ENCODE assay signal across 21 cellular contexts in genomic region chr1:116628448-116628847, GRCh38. TPM values are rescaled to one million over a fixed set of nuclear protein-coding genes. Genes with fewer than 3 reads are reported as not detected.
DNase-seq lines count a peak whose midpoint lies in the region; ATAC-seq and TF ChIP-seq lines count a peak whose summit lies in the region.
"Had no signal": no experiment of that assay in that cellular context is flagged by ENCODE, and none has a peak within 500 bp of the region (broad histone marks: within the 10 kb centered on the region; RNA-seq: fewer than 3 reads in every experiment).

No MANE protein-coding gene starts in this region.

- no peak for ATAC-seq in activated naive CD8-positive, alpha-beta T cell treated with anti-CD3 and anti-CD28 coated beads, Interleukin-2, amount 50 U/mL, for 24 hours
- ATAC-seq in stimulated activated naive B cell treated with anti-CD40 and anti-IgM and Interleukin-4, amounts not matched to agents 10 μg/mL and 1 μg/mL and 100 μg/mL, for 72 hours (replicated peaks) = peak; percentile 51 to 54
- ATAC-seq: T-helper 17 cell had no signal

- H3K9me3 ChIP-seq in stomach = no peaks in the 10 kb centered on the region
- H3K9me3 ChIP-seq: SJCRH30, suprapubic skin had no signal

- no peak for TF ChIP-seq CTCF in stomach (IDR thresholded peaks at IDR 0.05)

- WGBS in stomach, 5 donors = 65 to 73% (median 69%) methylated on average over 4 of the region's 4 CpGs

- peak; percentile 28 for DNase-seq in activated CD4-positive, alpha-beta T cell treated with anti-CD3 and anti-CD28 coated beads for 48 hours
- DNase-seq in activated CD4-positive, alpha-beta T cell treated with anti-CD3 and anti-CD28 coated beads, Interleukin-2, amount 50 U/mL, for 1 hour = no peak
- peak; percentile 15 for DNase-seq in stimulated activated CD4-positive, alpha-beta T cell treated with anti-CD3 and anti-CD28 coated beads, Interleukin-1b, Interleukin-23, amount 100 ng/mL, for 48 hours
- DNase-seq in stimulated activated CD4-positive, alpha-beta T cell treated with anti-CD3 and anti-CD28 coated beads, Interleukin-4, amount 100 ng/mL, for 1 hour = no peak
- no peak for DNase-seq in activated naive CD8-positive, alpha-beta T cell treated with anti-CD3 and anti-CD28 coated beads, Interleukin-2, amount 50 U/mL, for 24 hours
- DNase-seq in stimulated activated naive B cell treated with anti-CD40 and anti-IgM and Interleukin-4, amounts not matched to agents 10 μg/mL and 1 μg/mL and 100 μg/mL, for 72 hours = peak; percentile 62
- DNase-seq in stomach = no peak
- DNase-seq in NCI-H2196 (lab: John Stamatoyannopoulos, UW; ENCODE audit: unreplicated experiment) = no peak
- DNase-seq: activated naive CD8-positive, alpha-beta T cell treated with anti-CD3 and anti-CD28 coated beads, Interleukin-2, amount 10 ng/mL, durations not matched to agents 7 days and 5 days; brain microvascular endothelial cell; endodermal cell; Karpas-422; mesendoderm; NCI-H187; NCI-H226; SJCRH30; T-helper 17 cell had no signal

- peaks cover 22% of the 10 kb centered on the region for H3K4me1 Mint-ChIP-seq in activated naive CD8-positive, alpha-beta T cell treated with anti-CD3 and anti-CD28 coated beads, Interleukin-2, amount 50 U/mL, for 24 hours
- H3K4me1 Mint-ChIP-seq in stimulated activated naive B cell treated with anti-CD40 and anti-IgM and Interleukin-4, amounts not matched to agents 10 μg/mL and 1 μg/mL and 100 μg/mL, for 72 hours = peaks cover 44 to 54% of the 10 kb centered on the region in 2 donors
- H3K4me1 Mint-ChIP-seq: activated naive CD8-positive, alpha-beta T cell treated with anti-CD3 and anti-CD28 coated beads, Interleukin-2, amount 10 ng/mL, durations not matched to agents 7 days and 5 days; T-helper 17 cell had no signal

- H3K4me1 ChIP-seq in stomach = peaks cover 7 to 43% (median 26%) of the 10 kb centered on the region in 4 donors
- H3K4me1 ChIP-seq: parathyroid adenoma, SJCRH30 had no signal

- H3K4me3 Mint-ChIP-seq in activated naive CD8-positive, alpha-beta T cell treated with anti-CD3 and anti-CD28 coated beads, Interleukin-2, amount 50 U/mL, for 24 hours = peak overlapping the region; percentile 25
- peak overlapping the region; percentile 75 to 76 for H3K4me3 Mint-ChIP-seq in stimulated activated naive B cell treated with anti-CD40 and anti-IgM and Interleukin-4, amounts not matched to agents 10 μg/mL and 1 μg/mL and 100 μg/mL, for 72 hours
- H3K4me3 Mint-ChIP-seq: activated naive CD8-positive, alpha-beta T cell treated with anti-CD3 and anti-CD28 coated beads, Interleukin-2, amount 10 ng/mL, durations not matched to agents 7 days and 5 days; endodermal cell; nephron; T-helper 17 cell had no signal

- intact Hi-C loops in stomach (cut with DNase I; ENCODE audit: low total_unique reads) = no loop called here

- no peak overlapping the region for H3K27ac ChIP-seq in stomach
- H3K27ac ChIP-seq: brain microvascular endothelial cell, coronary artery, parathyroid adenoma, SJCRH30, suprapubic skin had no signal

- H3K27me3 ChIP-seq in stomach = no peaks in the 10 kb centered on the region
- H3K27me3 ChIP-seq: brain microvascular endothelial cell, SJCRH30, suprapubic skin had no signal

- peak overlapping the region; percentile 83 for H3K27ac Mint-ChIP-seq in activated naive CD8-positive, alpha-beta T cell treated with anti-CD3 and anti-CD28 coated beads, Interleukin-2, amount 50 U/mL, for 24 hours
- H3K27ac Mint-ChIP-seq in stimulated activated naive B cell treated with anti-CD40 and anti-IgM and Interleukin-4, amounts not matched to agents 10 μg/mL and 1 μg/mL and 100 μg/mL, for 72 hours = peak overlapping the region; percentile 95
- H3K27ac Mint-ChIP-seq: activated naive CD8-positive, alpha-beta T cell treated with anti-CD3 and anti-CD28 coated beads, Interleukin-2, amount 10 ng/mL, durations not matched to agents 7 days and 5 days; endodermal cell; T-helper 17 cell had no signal

- H3K4me3 ChIP-seq in stomach = no peak overlapping the region
- H3K4me3 ChIP-seq: coronary artery, SJCRH30, suprapubic skin had no signal

- TF ChIP-seq POLR2A in stomach (IDR thresholded peaks at IDR 0.05) = no peak

- no peak for TF ChIP-seq EP300 in stomach (IDR thresholded peaks at IDR 0.05)

- peaks cover 6% of the 10 kb centered on the region for H3K27me3 Mint-ChIP-seq in activated naive CD8-positive, alpha-beta T cell treated with anti-CD3 and anti-CD28 coated beads, Interleukin-2, amount 50 U/mL, for 24 hours
- peaks cover 0 to 5% of the 10 kb centered on the region in 2 donors for H3K27me3 Mint-ChIP-seq in stimulated activated naive B cell treated with anti-CD40 and anti-IgM and Interleukin-4, amounts not matched to agents 10 μg/mL and 1 μg/mL and 100 μg/mL, for 72 hours

- H3K36me3 ChIP-seq in stomach = no peaks in the 10 kb centered on the region
- H3K36me3 ChIP-seq: brain microvascular endothelial cell, SJCRH30, suprapubic skin had no signal

- no peaks in the 10 kb centered on the region for H3K36me3 Mint-ChIP-seq in activated naive CD8-positive, alpha-beta T cell treated with anti-CD3 and anti-CD28 coated beads, Interleukin-2, amount 50 U/mL, for 24 hours (ENCODE audit: low read depth)
- peaks cover 15 to 25% of the 10 kb centered on the region in 2 donors for H3K36me3 Mint-ChIP-seq in stimulated activated naive B cell treated with anti-CD40 and anti-IgM and Interleukin-4, amounts not matched to agents 10 μg/mL and 1 μg/mL and 100 μg/mL, for 72 hours
- H3K36me3 Mint-ChIP-seq: activated naive CD8-positive, alpha-beta T cell treated with anti-CD3 and anti-CD28 coated beads, Interleukin-2, amount 10 ng/mL, durations not matched to agents 7 days and 5 days had no signal

- H3K9me3 Mint-ChIP-seq in activated naive CD8-positive, alpha-beta T cell treated with anti-CD3 and anti-CD28 coated beads, Interleukin-2, amount 50 U/mL, for 24 hours = no peaks in the 10 kb centered on the region
- H3K9me3 Mint-ChIP-seq in stimulated activated naive B cell treated with anti-CD40 and anti-IgM and Interleukin-4, amounts not matched to agents 10 μg/mL and 1 μg/mL and 100 μg/mL, for 72 hours = peaks cover 0 to 4% of the 10 kb centered on the region in 2 donors
- H3K9me3 Mint-ChIP-seq: activated naive CD8-positive, alpha-beta T cell treated with anti-CD3 and anti-CD28 coated beads, Interleukin-2, amount 10 ng/mL, durations not matched to agents 7 days and 5 days; endodermal cell; nephron had no signal

RNA-seq across cellular contexts. Expression of gene IGSF3, which starts 39.1 kb away (rescaled TPM):
- total RNA-seq in stomach = 10 to 100 TPM; 18.1 to 31.6 (median 25.7) TPM
- 1 to 10 TPM; 1.7 to 6.2 (median 2.7) TPM for polyA plus RNA-seq in stomach

RNA-seq across cellular contexts. Expression of gene CD58, which starts 57.6 kb away (rescaled TPM):
- total RNA-seq in stomach = 10 to 100 TPM in 2 of 5 donors, 1 to 10 TPM in 3; 1.2 to 48.8 (median 7.6) TPM
- polyA plus RNA-seq in stomach = 10 to 100 TPM in 1 of 3 donors, 1 to 10 TPM in 2; 7.8 to 21.9 (median 9.7) TPM

Comparison
In these comparisons a context has a peak if more than half of its experiments do, and no peak if none do; other contexts are left out.
1. DNase-seq: peak in activated CD4-positive, alpha-beta T cell treated with anti-CD3 and anti-CD28 coated beads for 48 hours (single experiment), stimulated activated CD4-positive, alpha-beta T cell treated with anti-CD3 and anti-CD28 coated beads, Interleukin-1b, Interleukin-23, amount 100 ng/mL, for 48 hours (single experiment) and stimulated activated naive B cell treated with anti-CD40 and anti-IgM and Interleukin-4, amounts not matched to agents 10 μg/mL and 1 μg/mL and 100 μg/mL, for 72 hours (single experiment); none in activated CD4-positive, alpha-beta T cell treated with anti-CD3 and anti-CD28 coated beads, Interleukin-2, amount 50 U/mL, for 1 hour (single experiment), stimulated activated CD4-positive, alpha-beta T cell treated with anti-CD3 and anti-CD28 coated beads, Interleukin-4, amount 100 ng/mL, for 1 hour (single experiment), activated naive CD8-positive, alpha-beta T cell treated with anti-CD3 and anti-CD28 coated beads, Interleukin-2, amount 50 U/mL, for 24 hours (single experiment), stomach (single experiment) and NCI-H2196 (single experiment).